ENCODE assay signal across 6 cellular contexts in genomic region chr14:28272270-28272669, GRCh38.
"Had no signal": no experiment of that assay in that cellular context is flagged by ENCODE, and none has a peak within 500 bp of the region (broad histone marks: within the 10 kb centered on the region; RNA-seq: fewer than 3 reads in every experiment).

No MANE protein-coding gene starts in this region.

- H3K27ac ChIP-seq: HL-60 had no signal

- ATAC-seq: K562 had no signal

- H3K4me3 ChIP-seq: K562 had no signal

- FAIRE-seq: HTR-8/SVneo, K562 had no signal

- DNase-seq: IMR-90, KBM-7, KG1 had no signal
